In the genomic region with DNA sequence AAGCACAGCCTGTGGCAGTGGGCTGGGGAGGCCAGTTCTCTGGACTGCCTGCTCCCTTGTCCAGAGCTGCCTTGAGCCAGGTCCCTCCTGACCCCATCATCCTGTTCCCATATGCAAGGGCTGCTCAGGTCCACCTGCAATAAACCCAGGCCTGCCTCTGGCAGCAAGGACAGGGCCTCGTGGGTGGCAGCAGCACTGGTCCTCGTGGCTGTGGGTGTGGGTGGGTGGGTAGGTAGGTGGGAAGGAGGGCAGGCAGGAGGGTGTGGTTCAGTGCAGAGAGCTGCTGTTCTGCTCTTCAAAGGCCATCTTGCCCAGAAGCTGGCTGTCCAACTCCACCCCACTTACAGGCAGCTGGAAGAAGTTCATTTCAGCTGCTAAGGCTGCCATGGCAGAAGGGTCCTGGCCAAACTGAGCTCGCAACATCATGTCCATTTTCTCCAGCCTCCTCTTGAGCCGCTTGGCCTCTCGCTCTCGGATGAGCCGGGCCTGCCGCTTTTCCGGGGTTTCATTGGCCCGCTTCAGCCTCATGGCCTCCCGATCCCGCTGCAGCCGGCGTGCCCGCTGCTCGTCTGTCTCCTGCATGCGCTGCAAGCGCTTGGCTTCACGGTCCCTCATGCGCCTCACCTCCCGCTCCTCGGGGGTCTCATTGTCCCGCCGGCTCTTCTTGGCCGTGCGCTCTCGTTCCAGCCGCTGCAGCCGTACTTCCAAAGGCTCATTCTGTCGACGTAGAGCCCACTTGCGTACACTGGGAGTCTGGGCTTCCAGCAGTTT, we compare ENCODE assay signal across 18 cellular contexts. TPM values are rescaled to one million over a fixed set of nuclear protein-coding genes. Genes with fewer than 3 reads are reported as not detected.
DNase-seq lines count a peak whose midpoint lies in the region; ATAC-seq and TF ChIP-seq lines count a peak whose summit lies in the region.
"Had no signal": no experiment of that assay in that cellular context is flagged by ENCODE, and none has a peak within 500 bp of the region (broad histone marks: within the 10 kb centered on the region; RNA-seq: fewer than 3 reads in every experiment).

No MANE protein-coding gene starts in this region.

- no peak overlapping the region for H4K12ac ChIP-seq in trophoblast cell (ENCODE audit: low read depth, low read length)

- H4K91ac ChIP-seq in trophoblast cell (ENCODE audit: low read depth, low read length): no peak overlapping the region

- H2BK120ac ChIP-seq in trophoblast cell (ENCODE audit: insufficient read depth, low read length, poor library complexity): no peak overlapping the region

- no peak overlapping the region for H3K9ac ChIP-seq in trophoblast cell (ENCODE audit: low read length)
- H3K9ac ChIP-seq: BLaER1 had no signal

- POLR2A ChIA-PET in HEK293 (lab: Yijun Ruan, JAX): no interaction called here

- H3K4me3 Mint-ChIP-seq in activated T-cell treated with anti-CD3 and anti-CD28 coated beads, Interleukin-2, amount 50 U/mL, for 72 hours: no peak overlapping the region
- H3K4me3 Mint-ChIP-seq in endothelial cell (ENCODE audit: unreplicated experiment): no peak overlapping the region

- H3K27ac Mint-ChIP-seq in activated T-cell treated with anti-CD3 and anti-CD28 coated beads, Interleukin-2, amount 50 U/mL, for 72 hours: peak overlapping the region; percentile 68
- H3K27ac Mint-ChIP-seq in endothelial cell (ENCODE audit: unreplicated experiment): peak overlapping the region; percentile 18

- H3K36me3 ChIP-seq in HEK293 (ENCODE audit: control insufficient read depth in 2 of 2, insufficient read depth in 1 of 2, low read length in 2 of 2) (peaks cover 18 to 79% of the 10 kb centered on the region in 2 experiments; a peak in 2 of 3 replicates), psoas muscle (ENCODE audit: insufficient read depth in 1 of 2, low read depth in 1 of 2) (peaks cover 2 to 69% of the 10 kb centered on the region in 2 donors), trophoblast cell (ENCODE audit: control insufficient read depth in 1 of 2, insufficient read depth in 2 of 2, low read length in 2 of 2) (peaks cover 32 to 53% of the 10 kb centered on the region in 2 experiments), thyroid gland (peaks cover 34 to 40% of the 10 kb centered on the region in 2 donors)

- no peaks in the 10 kb centered on the region for H3K79me1 ChIP-seq in trophoblast cell (ENCODE audit: low read length)

- H2BK12ac ChIP-seq in trophoblast cell (ENCODE audit: low read length): no peak overlapping the region

- no peak overlapping the region for H3K18ac ChIP-seq in trophoblast cell (ENCODE audit: low read length)

- H3K14ac ChIP-seq in trophoblast cell (ENCODE audit: low read length): no peak overlapping the region

- no peak for TF ChIP-seq POLR2A in thyroid gland (IDR thresholded peaks at IDR 0.05)

- peaks cover 24% of the 10 kb centered on the region for H3K4me1 Mint-ChIP-seq in activated T-cell treated with anti-CD3 and anti-CD28 coated beads, Interleukin-2, amount 50 U/mL, for 72 hours (ENCODE audit: low read depth)
- peaks cover 6% of the 10 kb centered on the region for H3K4me1 Mint-ChIP-seq in endothelial cell (ENCODE audit: unreplicated experiment)

- CTCF ChIA-PET in HEK293 (lab: Yijun Ruan, JAX): interaction anchor here (4.3 kb wide), 1 partner anchor 22 kb away, joined by 22 read pairs; the partner anchor contains the start of gene ZNF821

- intact Hi-C loops in psoas muscle (cut with DNase I): loop anchor here in 1 of 2 donors (10.0 kb wide), 1 partner anchor 235 kb away; the partner anchor contains the start of genes DHX38 and TXNL4B
- intact Hi-C loops in thyroid gland (cut with DNase I): no loop called here

- no peak overlapping the region for H4K8ac ChIP-seq in trophoblast cell (ENCODE audit: low read depth, low read length)

- no peak overlapping the region for H3K4ac ChIP-seq in trophoblast cell (ENCODE audit: low read depth, low read length)

- H3K27ac ChIP-seq in HEK293 (ENCODE audit: extremely low read depth, low read depth, low read length) (no peak overlapping the region), psoas muscle (peak overlapping the region; percentile 84), trophoblast cell (ENCODE audit: low read depth, low read length) (no peak overlapping the region), thyroid gland (no peak overlapping the region)
- H3K27ac ChIP-seq: BLaER1 had no signal

- H3K79me2 ChIP-seq in trophoblast cell (ENCODE audit: control insufficient read depth, insufficient read depth, low read length, poor library complexity): no peaks in the 10 kb centered on the region

- WGBS in psoas muscle, 3 donors: 94 to 95% (median 95%) methylated on average over 32 of the region's 32 CpGs
- no CpG with 5 or more reads among the region's 32 CpGs for WGBS in trophoblast cell (ENCODE audit: extremely low coverage, insufficient coverage, insufficient read length)
- WGBS in thyroid gland, 2 donors: 92 to 94% methylated on average over 31 to 32 of the region's 32 CpGs

- no peak for TF ChIP-seq CTCF in HEK293 (tag by site-specific recombination; IDR thresholded peaks at IDR 0.05)
- no peak for TF ChIP-seq CTCF in endothelial cell (IDR thresholded peaks at IDR 0.05; ENCODE audit: unreplicated experiment)
- no peak for TF ChIP-seq CTCF in psoas muscle (IDR thresholded peaks at IDR 0.05)
- TF ChIP-seq CTCF in GM10266 (IDR thresholded peaks at IDR 0.05; ENCODE audit: control insufficient read depth, insufficient read depth, low read depth, missing control alignments): no peak
- TF ChIP-seq CTCF in thyroid gland (IDR thresholded peaks at IDR 0.05): no peak

- H3K4me1 ChIP-seq in HEK293 (ENCODE audit: control insufficient read depth, insufficient read depth, low read length): no peaks in the 10 kb centered on the region
- peaks cover 24% of the 10 kb centered on the region for H3K4me1 ChIP-seq in psoas muscle
- H3K4me1 ChIP-seq in trophoblast cell (ENCODE audit: control insufficient read depth in 1 of 2, insufficient read depth in 2 of 2, low read length in 2 of 2): no peaks in the 10 kb centered on the region
- H3K4me1 ChIP-seq in thyroid gland: no peaks in the 10 kb centered on the region
- H3K4me1 ChIP-seq: BLaER1 had no signal

- no peak overlapping the region for H3K4me2 ChIP-seq in trophoblast cell (ENCODE audit: low read length)
- H3K4me2 ChIP-seq: BLaER1 had no signal

- peaks cover 2% of the 10 kb centered on the region in 2 donors for H3K36me3 Mint-ChIP-seq in activated T-cell treated with anti-CD3 and anti-CD28 coated beads, Interleukin-2, amount 50 U/mL, for 72 hours (ENCODE audit: insufficient read depth in 2 of 2)
- H3K36me3 Mint-ChIP-seq in endothelial cell (ENCODE audit: low read depth, unreplicated experiment): peaks cover 24% of the 10 kb centered on the region

- no peak overlapping the region for H2AFZ ChIP-seq in trophoblast cell (ENCODE audit: insufficient read depth, low read length, poor library complexity)

- H2BK5ac ChIP-seq in trophoblast cell (ENCODE audit: low read depth, low read length, poor library complexity): no peak overlapping the region

- no peak overlapping the region for H3K4me3 ChIP-seq in HEK293 (ENCODE audit: low read depth, low read length)
- no peak overlapping the region for H3K4me3 ChIP-seq in psoas muscle
- no peak overlapping the region for H3K4me3 ChIP-seq in trophoblast cell (ENCODE audit: low read depth, low read length)
- no peak overlapping the region for H3K4me3 ChIP-seq in thyroid gland (replicated peaks in 1 of 3)
- H3K4me3 ChIP-seq: BLaER1 had no signal

- no peaks in the 10 kb centered on the region for H3K27me3 Mint-ChIP-seq in activated T-cell treated with anti-CD3 and anti-CD28 coated beads, Interleukin-2, amount 50 U/mL, for 72 hours (ENCODE audit: low read depth)
- H3K27me3 Mint-ChIP-seq in endothelial cell (ENCODE audit: unreplicated experiment): peaks cover 3% of the 10 kb centered on the region

- no peak overlapping the region for H2AK5ac ChIP-seq in trophoblast cell (ENCODE audit: low read length)

- ATAC-seq in activated T-cell treated with anti-CD3 and anti-CD28 coated beads, Interleukin-2, amount 50 U/mL, for 72 hours (replicated peaks in 1 of 2): no peak
- ATAC-seq in psoas muscle: no peak

- DNase-seq in activated T-cell treated with anti-CD3 and anti-CD28 coated beads, Interleukin-2, amount 50 U/mL, for 72 hours: no peak
- no peak for DNase-seq in activated T-cell treated with anti-CD3 and anti-CD28 coated beads for 4 hours
- no peak for DNase-seq in endothelial cell (ENCODE audit: low spot score)
- no peak for DNase-seq in psoas muscle
- DNase-seq in GM10266 (ENCODE audit: extremely low spot score): no peak
- no peak for DNase-seq in trophoblast cell
- DNase-seq in thyroid gland: no peak
- DNase-seq: DMS79 treated with DMSO at 0.1 percent for 48 hours, GOT3, NCI-H1048, NCI-H1436 treated with DMSO at 0.1 percent for 48 hours, NCI-H2029 treated with DMSO at 0.1 percent for 48 hours, NCI-H2171 treated with DMSO at 0.1 percent for 48 hours, NCI-H748 treated with DMSO at 0.1 percent for 48 hours, OCI-M1, RPMI8226 had no signal

- H3K9me3 Mint-ChIP-seq in activated T-cell treated with anti-CD3 and anti-CD28 coated beads, Interleukin-2, amount 50 U/mL, for 72 hours: no peaks in the 10 kb centered on the region
- no peaks in the 10 kb centered on the region for H3K9me3 Mint-ChIP-seq in endothelial cell (ENCODE audit: unreplicated experiment)

- no peaks in the 10 kb centered on the region for H3K9me3 ChIP-seq in HEK293 (ENCODE audit: control insufficient read depth, insufficient read depth, low read depth, low read length)
- no peaks in the 10 kb centered on the region for H3K9me3 ChIP-seq in psoas muscle
- no peaks in the 10 kb centered on the region for H3K9me3 ChIP-seq in trophoblast cell (ENCODE audit: insufficient read depth, low read depth, low read length)
- no peaks in the 10 kb centered on the region for H3K9me3 ChIP-seq in thyroid gland
- H3K9me3 ChIP-seq: BLaER1 had no signal

- H3K27me3 ChIP-seq in psoas muscle (ENCODE audit: insufficient read depth in 3 of 3, low read length in 2 of 3) (no peaks in the 10 kb centered on the region), trophoblast cell (ENCODE audit: insufficient read depth, low read length) (no peaks in the 10 kb centered on the region), thyroid gland (no peaks in the 10 kb centered on the region)
- H3K27me3 ChIP-seq: BLaER1 had no signal

- H3K23ac ChIP-seq in trophoblast cell (ENCODE audit: low read length): no peak overlapping the region

RNA-seq across cellular contexts. Expression of gene ATXN1L, which starts 14.2 kb away (rescaled TPM):
- 10 to 100 TPM; 21.7 to 25.8 TPM for total RNA-seq in activated T-cell treated with anti-CD3 and anti-CD28 coated beads, Interleukin-2, amount 50 U/mL, for 72 hours
- total RNA-seq in endothelial cell (ENCODE audit: unreplicated experiment) (34.4 TPM), psoas muscle (10 to 100 TPM; 18.1 to 28.0 (median 22.4) TPM), thyroid gland (10 to 100 TPM; 23.2 to 39.4 (median 27.1) TPM)
- 10 to 100 TPM in 1 of 3 donors, 1 to 10 TPM in 2; 5.9 to 20.1 (median 5.9) TPM for polyA plus RNA-seq in psoas muscle
- 12.1 and 12.2 TPM in 2 replicates for polyA plus RNA-seq in trophoblast cell (2013)

RNA-seq across cellular contexts. Expression of gene ZNF821, which starts 24.0 kb away (rescaled TPM):
- total RNA-seq in activated T-cell treated with anti-CD3 and anti-CD28 coated beads, Interleukin-2, amount 50 U/mL, for 72 hours: 10 to 100 TPM; 12.7 to 15.4 TPM
- 17.7 TPM for total RNA-seq in endothelial cell (ENCODE audit: unreplicated experiment)
- total RNA-seq in psoas muscle: 1 to 10 TPM; 3.1 to 6.1 (median 4.3) TPM
- 1 to 10 TPM in 2 of 3 donors, under 1 TPM in 1; 0.87 to 4.7 (median 3.0) TPM for polyA plus RNA-seq in psoas muscle
- polyA plus RNA-seq in trophoblast cell (2013): 5.6 and 5.8 TPM in 2 replicates
- total RNA-seq in thyroid gland: 10 to 100 TPM in 3 of 4 donors, 1 to 10 TPM in 1; 7.9 to 17.8 (median 11.6) TPM

RNA-seq across cellular contexts. Expression of gene IST1, which starts 35.4 kb away (rescaled TPM):
- 100 to 1,000 TPM; 190 to 194 TPM for total RNA-seq in activated T-cell treated with anti-CD3 and anti-CD28 coated beads, Interleukin-2, amount 50 U/mL, for 72 hours
- 247 TPM for total RNA-seq in endothelial cell (ENCODE audit: unreplicated experiment)
- total RNA-seq in psoas muscle: 100 to 1,000 TPM in 1 of 4 donors, 10 to 100 TPM in 3; 69.2 to 111 (median 81.6) TPM
- polyA plus RNA-seq in psoas muscle: 100 to 1,000 TPM in 1 of 3 donors, 10 to 100 TPM in 2; 72.5 to 115 (median 85.4) TPM
- polyA plus RNA-seq in trophoblast cell (2013): 130 and 131 TPM in 2 replicates
- 100 to 1,000 TPM; 215 to 253 (median 223) TPM for total RNA-seq in thyroid gland

RNA-seq across cellular contexts. Expression of gene AP1G1, which starts 51.3 kb away (rescaled TPM):
- 10 to 100 TPM; 83.2 to 87.0 TPM for total RNA-seq in activated T-cell treated with anti-CD3 and anti-CD28 coated beads, Interleukin-2, amount 50 U/mL, for 72 hours
- total RNA-seq in endothelial cell (ENCODE audit: unreplicated experiment) (104 TPM), psoas muscle (10 to 100 TPM; 54.1 to 69.8 (median 62.8) TPM), thyroid gland (100 to 1,000 TPM in 1 of 4 donors, 10 to 100 TPM in 3; 74.0 to 114 (median 96.9) TPM)
- 10 to 100 TPM; 19.7 to 67.3 (median 25.6) TPM for polyA plus RNA-seq in psoas muscle
- 65.1 and 66.3 TPM in 2 replicates for polyA plus RNA-seq in trophoblast cell (2013)
